Comparison of ENCODE assay signal across 23 cellular contexts in the genomic region with DNA sequence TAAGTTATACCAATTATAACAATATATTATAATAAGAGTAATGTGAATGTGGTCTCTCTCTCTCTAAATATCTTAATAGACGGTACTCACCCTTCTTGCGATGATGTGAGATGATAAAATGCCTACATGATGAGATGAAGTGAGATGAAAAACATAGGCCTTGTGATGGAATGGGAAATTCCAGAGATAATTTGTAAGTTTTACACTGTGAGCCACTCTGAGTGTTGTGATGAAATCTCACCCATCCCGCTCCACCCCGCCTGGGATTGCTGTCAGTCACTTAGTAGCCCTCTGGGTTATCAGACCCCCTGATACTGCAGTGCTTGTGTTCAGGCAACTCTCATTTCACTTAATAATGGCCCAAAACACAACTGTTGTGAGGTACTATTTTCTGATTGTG. TPM values are rescaled to one million over a fixed set of nuclear protein-coding genes. Genes with fewer than 3 reads are reported as not detected.
DNase-seq lines count a peak whose midpoint lies in the region; ATAC-seq and TF ChIP-seq lines count a peak whose summit lies in the region.
"Had no signal": no experiment of that assay in that cellular context is flagged by ENCODE, and none has a peak within 500 bp of the region (broad histone marks: within the 10 kb centered on the region; RNA-seq: fewer than 3 reads in every experiment).

No MANE protein-coding gene starts in this region.

- H3K36me3 Mint-ChIP-seq in activated CD4-positive, alpha-beta T cell treated with anti-CD3 and anti-CD28 coated beads, Interleukin-2, amount 10 ng/mL, durations not matched to agents 7 days and 5 days (ENCODE audit: low read depth): peaks cover 76% of the 10 kb centered on the region
- H3K36me3 Mint-ChIP-seq in CD4-positive, CD25-positive, alpha-beta regulatory T cell: peaks cover 50% of the 10 kb centered on the region
- peaks cover 4 to 54% (median 11%) of the 10 kb centered on the region in 3 donors for H3K36me3 Mint-ChIP-seq in naive thymus-derived CD8-positive, alpha-beta T cell
- peaks cover 60% of the 10 kb centered on the region for H3K36me3 Mint-ChIP-seq in activated T-helper 2 cell treated with anti-CD3 and anti-CD28 coated beads, Interferon-gamma antibody, Interleukin-2, Interleukin-4, amounts not matched to agents 10 μg/mL and 5 μg/mL and 100 μg/mL, durations not matched to agents 14 hours and 24 hours and 36 hours (ENCODE audit: low read depth)

- ATAC-seq in CD4-positive, CD25-positive, alpha-beta regulatory T cell (ENCODE audit: low read depth in 2 of 2): no peak
- no peak for ATAC-seq in naive thymus-derived CD8-positive, alpha-beta T cell
- ATAC-seq: HCT116 had no signal

- H3K4me3 Mint-ChIP-seq in activated CD4-positive, alpha-beta T cell treated with anti-CD3 and anti-CD28 coated beads, Interleukin-2, amount 10 ng/mL, durations not matched to agents 7 days and 5 days: no peak overlapping the region
- peak overlapping the region in 1 of 4 donors; percentile 28 for H3K4me3 Mint-ChIP-seq in CD4-positive, CD25-positive, alpha-beta regulatory T cell
- H3K4me3 Mint-ChIP-seq in naive thymus-derived CD8-positive, alpha-beta T cell: peak overlapping the region in 2 of 10 donors; percentile 29 to 36
- H3K4me3 Mint-ChIP-seq in activated T-helper 2 cell treated with anti-CD3 and anti-CD28 coated beads, Interferon-gamma antibody, Interleukin-2, Interleukin-4, amounts not matched to agents 10 μg/mL and 5 μg/mL and 100 μg/mL, durations not matched to agents 14 hours and 24 hours and 36 hours (ENCODE audit: low read depth): no peak overlapping the region

- BruUV-seq in OCI-LY7 (replicated peaks; lab: Mats Ljungman, UMichigan): TSS peak; percentile 26

- POLR2A ChIA-PET in activated CD4-positive, alpha-beta T cell treated with anti-CD3 and anti-CD28 coated beads, Interleukin-2, amount 10 ng/mL, durations not matched to agents 7 days and 5 days (lab: Charles Lee): no interaction called here
- POLR2A ChIA-PET in OCI-LY7 (lab: Charles Lee): no interaction called here
- POLR2A ChIA-PET in naive thymus-derived CD8-positive, alpha-beta T cell (lab: Charles Lee): interaction anchor here (0.7 to 10.4 kb wide), 2 partner anchors 24 to 30 kb away, joined by 3 to 221 read pairs; partner anchors contain the start of gene CARD19

- H3K9me3 ChIP-seq in CD4-positive, CD25-positive, alpha-beta regulatory T cell (ENCODE audit: control insufficient read depth in 2 of 2, low read length in 2 of 2): no peaks in the 10 kb centered on the region
- peaks cover 6% of the 10 kb centered on the region; the same call in 1 of the 2 replicates for H3K9me3 ChIP-seq in OCI-LY7 (ENCODE audit: low read length)
- H3K9me3 ChIP-seq: SJCRH30 had no signal

- H3K4me1 Mint-ChIP-seq in activated CD4-positive, alpha-beta T cell treated with anti-CD3 and anti-CD28 coated beads, Interleukin-2, amount 10 ng/mL, durations not matched to agents 7 days and 5 days: peaks cover 65% of the 10 kb centered on the region
- peaks cover 39 to 94% (median 55%) of the 10 kb centered on the region in 4 donors for H3K4me1 Mint-ChIP-seq in CD4-positive, CD25-positive, alpha-beta regulatory T cell
- H3K4me1 Mint-ChIP-seq in naive thymus-derived CD8-positive, alpha-beta T cell: peaks cover 43 to 92% (median 82%) of the 10 kb centered on the region in 4 donors
- H3K4me1 Mint-ChIP-seq in activated T-helper 2 cell treated with anti-CD3 and anti-CD28 coated beads, Interferon-gamma antibody, Interleukin-2, Interleukin-4, amounts not matched to agents 10 μg/mL and 5 μg/mL and 100 μg/mL, durations not matched to agents 14 hours and 24 hours and 36 hours (ENCODE audit: low read depth): peaks cover 38% of the 10 kb centered on the region

- DNase-seq in activated CD4-positive, alpha-beta T cell treated with anti-CD3 and anti-CD28 coated beads, Interleukin-2, amount 10 ng/mL, durations not matched to agents 7 days and 5 days: no peak
- no peak for DNase-seq in activated CD4-positive, alpha-beta T cell treated with anti-CD3 and anti-CD28 coated beads, Interleukin-2, amount 50 U/mL, for 48 hours
- no peak for DNase-seq in CD4-positive, CD25-positive, alpha-beta regulatory T cell
- no peak for DNase-seq in OCI-LY7 (ENCODE audit: low spot score)
- DNase-seq in naive thymus-derived CD8-positive, alpha-beta T cell: peak in 1 of 10 donors; percentile 6
- no peak for DNase-seq in HPDE6-E6E7 (ENCODE audit: extremely low spot score)
- no peak for DNase-seq in activated T-helper 2 cell treated with anti-CD3 and anti-CD28 coated beads, Interferon-gamma antibody, Interleukin-2, Interleukin-4, amounts not matched to agents 10 μg/mL and 5 μg/mL and 100 μg/mL, durations not matched to agents 14 hours and 24 hours and 36 hours (ENCODE audit: low spot score)
- DNase-seq: AML-193, C1 segment of cervical spinal cord, EL, GF-D8, IMR-90, NCI-H1092 treated with DMSO at 0.1 percent for 48 hours, NCI-H1436 treated with DMSO at 0.1 percent for 48 hours, NCI-H2029, NCI-H2227 treated with DMSO at 0.1 percent for 48 hours, NCI-H510A treated with DMSO at 0.1 percent for 48 hours, NCI-H774, OCI-M1, SJCRH30 had no signal

- peaks cover 61% of the 10 kb centered on the region for H3K36me3 ChIP-seq in CD4-positive, CD25-positive, alpha-beta regulatory T cell (ENCODE audit: control insufficient read depth, insufficient read depth, low read length)
- H3K36me3 ChIP-seq in OCI-LY7 (ENCODE audit: insufficient read depth, low read length): peaks cover 89% of the 10 kb centered on the region
- H3K36me3 ChIP-seq: SJCRH30 had no signal

- peaks cover 51% of the 10 kb centered on the region for H3K4me1 ChIP-seq in CD4-positive, CD25-positive, alpha-beta regulatory T cell (ENCODE audit: control insufficient read depth, insufficient read depth, low read length, poor library complexity, severe bottlenecking)
- H3K4me1 ChIP-seq in OCI-LY7 (ENCODE audit: insufficient read depth, low read length, poor library complexity, severe bottlenecking): peaks cover 37% of the 10 kb centered on the region

- intact Hi-C loops in OCI-LY7 (cut with micrococcal nuclease; ENCODE audit: unreplicated experiment): loop anchor here (10.0 kb wide), 1 partner anchor 304 kb away; the partner anchor contains the start of gene BICD2
- intact Hi-C loops in activated T-helper 2 cell treated with anti-CD3 and anti-CD28 coated beads, Interferon-gamma antibody, Interleukin-2, Interleukin-4, amounts not matched to agents 10 μg/mL and 5 μg/mL and 100 μg/mL, durations not matched to agents 14 hours and 24 hours and 36 hours (cut with micrococcal nuclease): no loop called here

- H3K27ac Mint-ChIP-seq in activated CD4-positive, alpha-beta T cell treated with anti-CD3 and anti-CD28 coated beads, Interleukin-2, amount 10 ng/mL, durations not matched to agents 7 days and 5 days: peak overlapping the region; percentile 13
- peak overlapping the region; percentile 87 to 100 (median 93) for H3K27ac Mint-ChIP-seq in CD4-positive, CD25-positive, alpha-beta regulatory T cell
- H3K27ac Mint-ChIP-seq in naive thymus-derived CD8-positive, alpha-beta T cell: peak overlapping the region in 9 of 10 donors; percentile 58 to 100 (median 84)
- no peak overlapping the region for H3K27ac Mint-ChIP-seq in activated T-helper 2 cell treated with anti-CD3 and anti-CD28 coated beads, Interferon-gamma antibody, Interleukin-2, Interleukin-4, amounts not matched to agents 10 μg/mL and 5 μg/mL and 100 μg/mL, durations not matched to agents 14 hours and 24 hours and 36 hours

- H3K27me3 Mint-ChIP-seq in activated CD4-positive, alpha-beta T cell treated with anti-CD3 and anti-CD28 coated beads, Interleukin-2, amount 10 ng/mL, durations not matched to agents 7 days and 5 days: no peaks in the 10 kb centered on the region
- no peaks in the 10 kb centered on the region for H3K27me3 Mint-ChIP-seq in CD4-positive, CD25-positive, alpha-beta regulatory T cell
- H3K27me3 Mint-ChIP-seq in naive thymus-derived CD8-positive, alpha-beta T cell: no peaks in the 10 kb centered on the region
- H3K27me3 Mint-ChIP-seq in activated T-helper 2 cell treated with anti-CD3 and anti-CD28 coated beads, Interferon-gamma antibody, Interleukin-2, Interleukin-4, amounts not matched to agents 10 μg/mL and 5 μg/mL and 100 μg/mL, durations not matched to agents 14 hours and 24 hours and 36 hours (ENCODE audit: low read depth): no peaks in the 10 kb centered on the region

- H3K4me2 ChIP-seq in OCI-LY7 (ENCODE audit: low read length): no peak overlapping the region
- H3K4me2 ChIP-seq: KMS-11 had no signal

- no peaks in the 10 kb centered on the region for H3K9me2 ChIP-seq in OCI-LY7 (ENCODE audit: insufficient read depth, low read length)

- H4K20me1 ChIP-seq in OCI-LY7 (ENCODE audit: insufficient read depth, low read length): no peaks in the 10 kb centered on the region

- no peak overlapping the region for H2AFZ ChIP-seq in OCI-LY7 (ENCODE audit: low read length)

- no peak overlapping the region for H3K4me3 ChIP-seq in CD4-positive, CD25-positive, alpha-beta regulatory T cell (ENCODE audit: low read depth, low read length)
- H3K4me3 ChIP-seq in OCI-LY7 (ENCODE audit: low read depth, low read length, poor library complexity, severe bottlenecking): no peak overlapping the region
- H3K4me3 ChIP-seq: SJCRH30 had no signal

- no peaks in the 10 kb centered on the region for H3K9me3 Mint-ChIP-seq in activated CD4-positive, alpha-beta T cell treated with anti-CD3 and anti-CD28 coated beads, Interleukin-2, amount 10 ng/mL, durations not matched to agents 7 days and 5 days
- H3K9me3 Mint-ChIP-seq in CD4-positive, CD25-positive, alpha-beta regulatory T cell: no peaks in the 10 kb centered on the region
- no peaks in the 10 kb centered on the region for H3K9me3 Mint-ChIP-seq in naive thymus-derived CD8-positive, alpha-beta T cell
- H3K9me3 Mint-ChIP-seq in activated T-helper 2 cell treated with anti-CD3 and anti-CD28 coated beads, Interferon-gamma antibody, Interleukin-2, Interleukin-4, amounts not matched to agents 10 μg/mL and 5 μg/mL and 100 μg/mL, durations not matched to agents 14 hours and 24 hours and 36 hours: no peaks in the 10 kb centered on the region

- no peaks in the 10 kb centered on the region for H3K27me3 ChIP-seq in CD4-positive, CD25-positive, alpha-beta regulatory T cell (ENCODE audit: control insufficient read depth, insufficient read depth, low read length)
- H3K27me3 ChIP-seq: SJCRH30 had no signal

- peak overlapping the region; percentile 36 for H3K27ac ChIP-seq in CD4-positive, CD25-positive, alpha-beta regulatory T cell (ENCODE audit: insufficient read depth, low read length, poor library complexity, severe bottlenecking)
- H3K27ac ChIP-seq in OCI-LY7 (ENCODE audit: low read depth, low read length, poor library complexity, severe bottlenecking): no peak overlapping the region
- H3K27ac ChIP-seq: KMS-11, SJCRH30 had no signal

- TF ChIP-seq CTCF in OCI-LY7 (conservative IDR thresholded peaks at IDR 0.05; ENCODE audit: low read length): no peak

- CTCF ChIA-PET in activated CD4-positive, alpha-beta T cell treated with anti-CD3 and anti-CD28 coated beads, Interleukin-2, amount 10 ng/mL, durations not matched to agents 7 days and 5 days (lab: Charles Lee): interaction anchor here (1.1 kb wide), 1 partner anchor 63 kb away, joined by 3 read pairs; no protein-coding TSS in a partner anchor
- CTCF ChIA-PET in OCI-LY7 (lab: Charles Lee; ENCODE audit: unreplicated experiment): no interaction called here

- H3K79me2 ChIP-seq in OCI-LY7 (ENCODE audit: insufficient read depth, low read depth, low read length): peaks cover 55% of the 10 kb centered on the region

RNA-seq across cellular contexts. Expression of gene SUSD3, which starts 10.5 kb away (rescaled TPM):
- total RNA-seq in activated CD4-positive, alpha-beta T cell treated with anti-CD3 and anti-CD28 coated beads, Interleukin-2, amount 10 ng/mL, durations not matched to agents 7 days and 5 days: 10 to 100 TPM; 81.1 to 85.8 TPM
- total RNA-seq in CD4-positive, CD25-positive, alpha-beta regulatory T cell: 68.7 TPM
- polyA plus RNA-seq in CD4-positive, CD25-positive, alpha-beta regulatory T cell: 100 to 1,000 TPM; 187 to 229 (median 210) TPM
- total RNA-seq in OCI-LY7 (2014; rRNA removed; shearing (Covaris generic)): 160 and 201 TPM in 2 replicates
- total RNA-seq in OCI-LY7 (2022): 94.1 and 116 TPM in 2 replicates
- total RNA-seq in naive thymus-derived CD8-positive, alpha-beta T cell: 10 to 100 TPM; 62.1 to 64.0 TPM
- polyA plus RNA-seq in naive thymus-derived CD8-positive, alpha-beta T cell: 100 to 1,000 TPM in 2 of 3 donors, 10 to 100 TPM in 1; 86.7 to 208 (median 145) TPM
- 29.7 and 36.4 TPM in 2 replicates for total RNA-seq in activated T-helper 2 cell treated with anti-CD3 and anti-CD28 coated beads, Interferon-gamma antibody, Interleukin-2, Interleukin-4, amounts not matched to agents 10 μg/mL and 5 μg/mL and 100 μg/mL, durations not matched to agents 14 hours and 24 hours and 36 hours
- total RNA-seq: A172, SJCRH30 had no signal

RNA-seq across cellular contexts. Expression of gene CARD19, which starts 27.1 kb away (rescaled TPM):
- 10 to 100 TPM; 40.3 to 42.6 TPM for total RNA-seq in activated CD4-positive, alpha-beta T cell treated with anti-CD3 and anti-CD28 coated beads, Interleukin-2, amount 10 ng/mL, durations not matched to agents 7 days and 5 days
- 60.0 TPM for total RNA-seq in CD4-positive, CD25-positive, alpha-beta regulatory T cell
- polyA plus RNA-seq in CD4-positive, CD25-positive, alpha-beta regulatory T cell: 10 to 100 TPM; 64.8 to 89.1 (median 75.3) TPM
- 18.4 and 26.8 TPM in 2 replicates for total RNA-seq in OCI-LY7 (2014; rRNA removed; shearing (Covaris generic))
- 13.4 and 15.8 TPM in 2 replicates for total RNA-seq in OCI-LY7 (2022)
- 10 to 100 TPM; 68.9 to 71.2 TPM for total RNA-seq in naive thymus-derived CD8-positive, alpha-beta T cell
- 10 to 100 TPM; 56.3 to 62.9 (median 56.9) TPM for polyA plus RNA-seq in naive thymus-derived CD8-positive, alpha-beta T cell
- total RNA-seq in activated T-helper 2 cell treated with anti-CD3 and anti-CD28 coated beads, Interferon-gamma antibody, Interleukin-2, Interleukin-4, amounts not matched to agents 10 μg/mL and 5 μg/mL and 100 μg/mL, durations not matched to agents 14 hours and 24 hours and 36 hours: 52.6 and 57.2 TPM in 2 replicates
